In the genomic region with DNA sequence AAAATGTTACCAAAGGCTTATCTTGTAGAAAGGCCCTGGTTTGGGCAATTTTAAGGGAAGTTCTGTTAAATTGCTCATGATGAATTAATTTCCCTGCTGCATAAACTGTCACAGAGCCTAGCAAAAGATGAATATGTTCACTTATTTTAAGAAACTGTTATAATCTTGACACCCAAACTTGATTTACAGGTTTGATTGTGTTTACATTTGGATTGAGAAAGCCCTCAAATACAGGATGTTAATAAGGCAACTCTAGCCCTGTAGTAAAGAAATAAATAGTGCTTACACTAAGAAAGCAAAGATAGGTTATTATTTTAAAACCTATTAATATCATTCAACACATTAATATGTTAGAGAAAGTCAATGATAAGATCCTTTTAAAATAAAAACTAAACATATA, we compare ENCODE assay signal across 18 cellular contexts. TPM values are rescaled to one million over a fixed set of nuclear protein-coding genes. Genes with fewer than 3 reads are reported as not detected.
"Had no signal": no experiment of that assay in that cellular context is flagged by ENCODE, and none has a peak within 500 bp of the region (broad histone marks: within the 10 kb centered on the region; RNA-seq: fewer than 3 reads in every experiment).

No MANE protein-coding gene starts in this region.

- H3K36me3 Mint-ChIP-seq: naive thymus-derived CD8-positive, alpha-beta T cell; stimulated activated naive B cell treated with anti-CD40 and anti-IgM and Interleukin-4, amounts not matched to agents 10 μg/mL and 1 μg/mL and 100 μg/mL, for 72 hours had no signal

- H3K4me2 ChIP-seq: hepatocyte had no signal

- H3K79me2 ChIP-seq: hepatocyte had no signal

- H3K27ac ChIP-seq: foreskin keratinocyte, hepatocyte, neutrophil, right atrium auricular region, sigmoid colon, skin epidermis had no signal

- H3K4me1 ChIP-seq: foreskin keratinocyte, right atrium auricular region had no signal

- ATAC-seq: foreskin keratinocyte; left cardiac atrium; mucosa of descending colon; naive thymus-derived CD8-positive, alpha-beta T cell; stimulated activated naive B cell treated with anti-CD40 and anti-IgM and Interleukin-4, amounts not matched to agents 10 μg/mL and 1 μg/mL and 100 μg/mL, for 72 hours; stimulated activated naive CD8-positive, alpha-beta T cell treated with anti-CD3 and anti-CD28 coated beads, Interleukin-15, amount 100 ng/mL, for 72 hours had no signal

- DNase-seq: effector memory CD4-positive, alpha-beta T cell; foreskin keratinocyte; head of caudate nucleus; kidney; left cardiac atrium; mesendoderm; mucosa of descending colon; naive thymus-derived CD8-positive, alpha-beta T cell; sigmoid colon; stimulated activated CD4-positive, alpha-beta T cell treated with anti-CD3 and anti-CD28 coated beads, Interleukin-2, amount 100 ng/mL, for 24 hours; stimulated activated CD4-positive, alpha-beta T cell treated with anti-CD3 and anti-CD28 coated beads, Interleukin-4, amount 100 ng/mL, for 4 hours; stimulated activated naive B cell treated with anti-CD40 and anti-IgM and Interleukin-4, amounts not matched to agents 10 μg/mL and 1 μg/mL and 100 μg/mL, for 72 hours; stimulated activated naive CD8-positive, alpha-beta T cell treated with anti-CD3 and anti-CD28 coated beads, Interleukin-15, amount 100 ng/mL, for 72 hours; trophoblast cell had no signal

- H3K4me3 Mint-ChIP-seq: naive thymus-derived CD8-positive, alpha-beta T cell; stimulated activated naive B cell treated with anti-CD40 and anti-IgM and Interleukin-4, amounts not matched to agents 10 μg/mL and 1 μg/mL and 100 μg/mL, for 72 hours; stimulated activated naive CD8-positive, alpha-beta T cell treated with anti-CD3 and anti-CD28 coated beads, Interleukin-15, amount 100 ng/mL, for 72 hours had no signal

- H3K9me3 Mint-ChIP-seq: naive thymus-derived CD8-positive, alpha-beta T cell; stimulated activated naive B cell treated with anti-CD40 and anti-IgM and Interleukin-4, amounts not matched to agents 10 μg/mL and 1 μg/mL and 100 μg/mL, for 72 hours; stimulated activated naive CD8-positive, alpha-beta T cell treated with anti-CD3 and anti-CD28 coated beads, Interleukin-15, amount 100 ng/mL, for 72 hours had no signal

- H3K27ac Mint-ChIP-seq: naive thymus-derived CD8-positive, alpha-beta T cell; stimulated activated naive B cell treated with anti-CD40 and anti-IgM and Interleukin-4, amounts not matched to agents 10 μg/mL and 1 μg/mL and 100 μg/mL, for 72 hours had no signal

- H3K4me1 Mint-ChIP-seq: naive thymus-derived CD8-positive, alpha-beta T cell; stimulated activated naive B cell treated with anti-CD40 and anti-IgM and Interleukin-4, amounts not matched to agents 10 μg/mL and 1 μg/mL and 100 μg/mL, for 72 hours; stimulated activated naive CD8-positive, alpha-beta T cell treated with anti-CD3 and anti-CD28 coated beads, Interleukin-15, amount 100 ng/mL, for 72 hours had no signal

- H3K27me3 ChIP-seq: foreskin keratinocyte, hepatocyte, neutrophil, right atrium auricular region, sigmoid colon had no signal

- H3K9me3 ChIP-seq: mucosa of descending colon, neutrophil, right atrium auricular region, sigmoid colon had no signal

- H3K4me3 ChIP-seq: hepatocyte, mucosa of descending colon, right atrium auricular region, sigmoid colon, skin epidermis had no signal

- H3K27me3 Mint-ChIP-seq: stimulated activated naive CD8-positive, alpha-beta T cell treated with anti-CD3 and anti-CD28 coated beads, Interleukin-15, amount 100 ng/mL, for 72 hours had no signal

- FAIRE-seq: kidney had no signal

- H3K36me3 ChIP-seq: neutrophil, right atrium auricular region, sigmoid colon had no signal

- H2AFZ ChIP-seq: hepatocyte had no signal

RNA-seq across cellular contexts. Expression of a gene that starts 18.3 kb away (rescaled TPM):
- total RNA-seq: naive thymus-derived CD8-positive, alpha-beta T cell had no signal
